Comparison of ENCODE assay signal across 8 cellular contexts in genomic region chr16:29815032-29815721, GRCh38. TPM values are rescaled to one million over a fixed set of nuclear protein-coding genes. Genes with fewer than 3 reads are reported as not detected.
DNase-seq lines count a peak whose midpoint lies in the region; ATAC-seq and TF ChIP-seq lines count a peak whose summit lies in the region.

No MANE protein-coding gene starts in this region.

- in situ Hi-C loops in transverse colon (cut with MboI; ENCODE audit: low pct_ligation_motif_present in 1 of 4, low pct_unique_long_range_greater_than_20kb in 1 of 4, low sequenced_read_pairs in 3 of 4), result no loop called here
- in situ Hi-C loops in ACHN (cut with HindIII; ENCODE audit: low pct_ligation_motif_present, low pct_unique_long_range_greater_than_20kb, low sequenced_read_pairs), result no loop called here

- no peaks in the 10 kb centered on the region for H3K9me3 ChIP-seq in transverse colon

- H3K4me3 ChIP-seq in choroid plexus epithelial cell (ENCODE audit: low read depth, low read length) (peak overlapping the region; percentile 89), transverse colon (peak overlapping the region; percentile 22 to 79 (median 70))

- H3K27ac Mint-ChIP-seq in mesothelial cell of epicardium, result peak overlapping the region; percentile 84

- H3K4me3 Mint-ChIP-seq in mesothelial cell of epicardium, result peak overlapping the region; percentile 91

- no peak for TF ChIP-seq POLR2A in transverse colon (IDR thresholded peaks at IDR 0.05)

- H3K4me1 Mint-ChIP-seq in mesothelial cell of epicardium, result peaks cover 69% of the 10 kb centered on the region

- peaks cover 0 to 13% (median 0%) of the 10 kb centered on the region in 4 donors for H3K36me3 ChIP-seq in transverse colon

- CTCF ChIA-PET in RWPE1 (lab: Yijun Ruan, JAX), result interaction anchor here (0.6 to 2.0 kb wide), 10 partner anchors 8 to 545 kb away, joined by 3 to 15 read pairs (median 4); partner anchors contain the start of gene KIF22

- ATAC-seq in GM19035 (IDR thresholded peaks at IDR 0.05; ENCODE audit: unreplicated experiment), result no peak

- H3K27ac ChIP-seq in RWPE1 (peak overlapping the region; percentile 99), transverse colon (peak overlapping the region; percentile 93 to 98 (median 96))

- no peaks in the 10 kb centered on the region for H3K27me3 Mint-ChIP-seq in mesothelial cell of epicardium (ENCODE audit: low read depth)

- intact Hi-C loops in transverse colon (cut with DNase I; ENCODE audit: low total_unique reads), result no loop called here

- TF ChIP-seq EP300 in transverse colon (IDR thresholded peaks at IDR 0.05; ENCODE audit: low read depth), result no peak

- no peak for TF ChIP-seq CTCF in RWPE1 (conservative IDR thresholded peaks at IDR 0.05; ENCODE audit: low read depth)
- TF ChIP-seq CTCF in choroid plexus epithelial cell (conservative IDR thresholded peaks at IDR 0.05; ENCODE audit: low read depth, low read length), result no peak
- TF ChIP-seq CTCF in mesothelial cell of epicardium (IDR thresholded peaks at IDR 0.05; ENCODE audit: unreplicated experiment), result no peak
- no peak for TF ChIP-seq CTCF in transverse colon (IDR thresholded peaks at IDR 0.05)

- POLR2A ChIA-PET in RWPE1 (lab: Yijun Ruan, JAX; ENCODE audit: low non-redundant PET), result interaction anchor here (0.7 to 3.1 kb wide), 3 partner anchors 8 to 96 kb away, joined by 4 to 10 read pairs (median 5); partner anchors contain the start of gene MAZ

- no peaks in the 10 kb centered on the region for H3K27me3 ChIP-seq in transverse colon

- DNase-seq in NCI-H2081 (lab: John Stamatoyannopoulos, UW), result peak; percentile 58 to 65
- no peak for DNase-seq in NCI-H2081 treated with DMSO at 0.1 percent for 48 hours (lab: John Stamatoyannopoulos, UW)
- DNase-seq in RWPE1 (ENCODE audit: low spot score), result no peak
- peak; percentile 21 for DNase-seq in choroid plexus epithelial cell (ENCODE audit: low read depth)
- no peak for DNase-seq in mesothelial cell of epicardium (ENCODE audit: low spot score in 2 of 2, unreplicated experiment in 2 of 2)
- no peak for DNase-seq in transverse colon
- DNase-seq in ACHN, result no peak

- H3K4me1 ChIP-seq in transverse colon, result peaks cover 48 to 87% (median 77%) of the 10 kb centered on the region in 4 donors

- no peaks in the 10 kb centered on the region for H3K9me3 Mint-ChIP-seq in mesothelial cell of epicardium

- peaks cover 6% of the 10 kb centered on the region for H3K36me3 Mint-ChIP-seq in mesothelial cell of epicardium

- WGBS in transverse colon (ENCODE audit: low coverage in 1 of 2), 2 donors, result 4 to 6% methylated on average over 13 to 37 of the region's 39 CpGs

RNA-seq across cellular contexts. Expression of gene PAGR1, which starts 0.8 kb away (rescaled TPM):
- 42.3 to 43.8 TPM (median 43.2 TPM) in 3 replicates for total RNA-seq in mesothelial cell of epicardium
- total RNA-seq in transverse colon, result 10 to 100 TPM; 28.8 to 47.5 (median 32.3) TPM

RNA-seq across cellular contexts. Expression of gene PRRT2, which starts 3.2 kb away (rescaled TPM):
- total RNA-seq in mesothelial cell of epicardium (24.6 to 25.5 TPM (median 24.7 TPM) in 3 replicates), transverse colon (1 to 10 TPM in 3 of 4 donors, not detected in 1; 1.4 to 6.0 (median 1.9) TPM)

RNA-seq across cellular contexts. Expression of gene MVP, which starts 5.1 kb away (rescaled TPM):
- total RNA-seq in mesothelial cell of epicardium (13.1 to 14.4 TPM (median 13.1 TPM) in 3 replicates), transverse colon (100 to 1,000 TPM; 483 to 654 (median 553) TPM)

RNA-seq across cellular contexts. Expression of gene MAZ, which starts 8.8 kb away (rescaled TPM):
- total RNA-seq in mesothelial cell of epicardium (345 to 360 TPM (median 349 TPM) in 3 replicates), transverse colon (100 to 1,000 TPM; 170 to 292 (median 233) TPM)

RNA-seq across cellular contexts. Expression of gene KIF22, which starts 24.6 kb away (rescaled TPM):
- total RNA-seq in mesothelial cell of epicardium (72.6 to 78.3 TPM (median 76.9 TPM) in 3 replicates), transverse colon (100 to 1,000 TPM in 1 of 4 donors, 10 to 100 TPM in 3; 37.6 to 159 (median 59.5) TPM)

Comparison
In these comparisons a context has a peak if more than half of its experiments do, and no peak if none do; other contexts are left out.
1. DNase-seq: peak in NCI-H2081 (2 of 2) and choroid plexus epithelial cell (single experiment); none in NCI-H2081 treated with DMSO at 0.1 percent for 48 hours (single experiment), RWPE1 (single experiment), mesothelial cell of epicardium (0 of 2), transverse colon (single experiment) and ACHN (single experiment).
2. RNA of gene MVP, which starts 5.1 kb away (total RNA-seq): 483 to 654 TPM in transverse colon; 13.1 to 14.4 TPM in mesothelial cell of epicardium; every median in the first group is over 10 times any median in the second.